In the genomic region with DNA sequence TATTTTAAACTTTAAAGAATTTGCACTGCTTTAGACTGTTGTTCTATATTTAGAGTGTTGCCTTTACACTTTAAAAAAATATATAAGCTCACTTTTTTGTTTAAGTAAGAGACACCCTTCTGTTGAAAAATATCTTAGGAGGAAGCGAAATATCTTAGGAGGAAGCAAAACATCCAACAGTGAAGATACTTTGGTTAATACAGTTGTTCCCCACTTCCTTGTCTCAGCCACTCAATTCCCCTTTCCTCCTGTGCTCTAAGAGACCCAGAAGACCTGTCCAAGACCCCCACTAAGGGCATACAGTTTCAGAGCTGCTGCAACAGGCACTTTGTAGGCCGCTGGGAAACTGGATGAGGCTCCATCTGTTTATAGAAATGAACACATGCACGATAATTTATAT, we compare ENCODE assay signal across 15 cellular contexts. TPM values are rescaled to one million over a fixed set of nuclear protein-coding genes. Genes with fewer than 3 reads are reported as not detected.
DNase-seq lines count a peak whose midpoint lies in the region; ATAC-seq lines count a peak whose summit lies in the region.
"Had no signal": no experiment of that assay in that cellular context is flagged by ENCODE, and none has a peak within 500 bp of the region (broad histone marks: within the 10 kb centered on the region; RNA-seq: fewer than 3 reads in every experiment).

No MANE protein-coding gene starts in this region.

- H3K27ac Mint-ChIP-seq in stimulated activated effector memory CD8-positive, alpha-beta T cell treated with anti-CD3 and anti-CD28 coated beads, Interleukin-12 subunit alpha, Interleukin-12 subunit beta, amount 100 ng/mL, for 72 hours: peak overlapping the region; percentile 32
- no peak overlapping the region for H3K27ac Mint-ChIP-seq in activated CD4-positive, alpha-beta memory T cell treated with anti-CD3 and anti-CD28 coated beads, Interleukin-2, amount 10 ng/mL, durations not matched to agents 7 days and 5 days
- H3K27ac Mint-ChIP-seq: activated naive CD4-positive, alpha-beta T cell treated with anti-CD3 and anti-CD28 coated beads, Interleukin-2, amount 50 U/mL, for 24 hours had no signal

- no peaks in the 10 kb centered on the region for H3K27me3 Mint-ChIP-seq in activated CD4-positive, alpha-beta memory T cell treated with anti-CD3 and anti-CD28 coated beads, Interleukin-2, amount 10 ng/mL, durations not matched to agents 7 days and 5 days
- no peaks in the 10 kb centered on the region for H3K27me3 Mint-ChIP-seq in activated T-cell treated with anti-CD3 and anti-CD28 coated beads, Interleukin-2, amount 50 U/mL, for 4 hours (ENCODE audit: low read depth)
- H3K27me3 Mint-ChIP-seq: activated naive CD4-positive, alpha-beta T cell treated with anti-CD3 and anti-CD28 coated beads, Interleukin-2, amount 50 U/mL, for 24 hours; CD4-positive, alpha-beta memory T cell had no signal

- in situ Hi-C loops in ACHN (cut with HindIII; ENCODE audit: low pct_ligation_motif_present, low pct_unique_long_range_greater_than_20kb, low sequenced_read_pairs): no loop called here

- peak; percentile 53 for DNase-seq in SKM-1 (lab: John Stamatoyannopoulos, UW; ENCODE audit: unreplicated experiment)
- no peak for DNase-seq in stimulated activated effector memory CD8-positive, alpha-beta T cell treated with anti-CD3 and anti-CD28 coated beads, Interleukin-12 subunit alpha, Interleukin-12 subunit beta, amount 100 ng/mL, for 72 hours (ENCODE audit: low spot score in 2 of 2)
- DNase-seq in activated CD4-positive, alpha-beta memory T cell treated with anti-CD3 and anti-CD28 coated beads, Interleukin-2, amount 10 ng/mL, durations not matched to agents 7 days and 5 days: no peak
- DNase-seq in activated T-cell treated with anti-CD3 and anti-CD28 coated beads, Interleukin-2, amount 50 U/mL, for 4 hours: no peak
- DNase-seq in ACHN: no peak
- DNase-seq: heart left ventricle, NCI-H446 treated with DMSO at 0.1 percent for 48 hours, pancreas, PC-9 had no signal

- H3K36me3 Mint-ChIP-seq in stimulated activated effector memory CD8-positive, alpha-beta T cell treated with anti-CD3 and anti-CD28 coated beads, Interleukin-12 subunit alpha, Interleukin-12 subunit beta, amount 100 ng/mL, for 72 hours: peaks cover 28% of the 10 kb centered on the region
- peaks cover 5% of the 10 kb centered on the region for H3K36me3 Mint-ChIP-seq in activated CD4-positive, alpha-beta memory T cell treated with anti-CD3 and anti-CD28 coated beads, Interleukin-2, amount 10 ng/mL, durations not matched to agents 7 days and 5 days (ENCODE audit: low read depth)
- H3K36me3 Mint-ChIP-seq in activated T-cell treated with anti-CD3 and anti-CD28 coated beads, Interleukin-2, amount 50 U/mL, for 4 hours (ENCODE audit: insufficient read depth): peaks cover 7% of the 10 kb centered on the region
- H3K36me3 Mint-ChIP-seq: activated naive CD4-positive, alpha-beta T cell treated with anti-CD3 and anti-CD28 coated beads, Interleukin-2, amount 50 U/mL, for 24 hours; brain had no signal

- no peak overlapping the region for H3K4me3 Mint-ChIP-seq in stimulated activated effector memory CD8-positive, alpha-beta T cell treated with anti-CD3 and anti-CD28 coated beads, Interleukin-12 subunit alpha, Interleukin-12 subunit beta, amount 100 ng/mL, for 72 hours
- no peak overlapping the region for H3K4me3 Mint-ChIP-seq in activated CD4-positive, alpha-beta memory T cell treated with anti-CD3 and anti-CD28 coated beads, Interleukin-2, amount 10 ng/mL, durations not matched to agents 7 days and 5 days
- H3K4me3 Mint-ChIP-seq in activated T-cell treated with anti-CD3 and anti-CD28 coated beads, Interleukin-2, amount 50 U/mL, for 4 hours: no peak overlapping the region
- H3K4me3 Mint-ChIP-seq: activated naive CD4-positive, alpha-beta T cell treated with anti-CD3 and anti-CD28 coated beads, Interleukin-2, amount 50 U/mL, for 24 hours had no signal

- ATAC-seq in GM21390 (IDR thresholded peaks at IDR 0.05; ENCODE audit: unreplicated experiment) (peak; percentile 39), HG03378 (IDR thresholded peaks at IDR 0.05; ENCODE audit: unreplicated experiment) (peak; percentile 37)
- ATAC-seq in stimulated activated effector memory CD8-positive, alpha-beta T cell treated with anti-CD3 and anti-CD28 coated beads, Interleukin-12 subunit alpha, Interleukin-12 subunit beta, amount 100 ng/mL, for 72 hours: no peak
- ATAC-seq in activated T-cell treated with anti-CD3 and anti-CD28 coated beads, Interleukin-2, amount 50 U/mL, for 4 hours: no peak
- ATAC-seq: heart left ventricle, pancreas had no signal

- POLR2A ChIA-PET in activated CD4-positive, alpha-beta memory T cell treated with anti-CD3 and anti-CD28 coated beads, Interleukin-2, amount 10 ng/mL, durations not matched to agents 7 days and 5 days (lab: Charles Lee): interaction anchor here (1.3 kb wide), 1 partner anchor 12 kb away, joined by 3 read pairs; no protein-coding TSS in a partner anchor

- peaks cover 39% of the 10 kb centered on the region for H3K4me1 Mint-ChIP-seq in stimulated activated effector memory CD8-positive, alpha-beta T cell treated with anti-CD3 and anti-CD28 coated beads, Interleukin-12 subunit alpha, Interleukin-12 subunit beta, amount 100 ng/mL, for 72 hours
- peaks cover 36% of the 10 kb centered on the region for H3K4me1 Mint-ChIP-seq in activated CD4-positive, alpha-beta memory T cell treated with anti-CD3 and anti-CD28 coated beads, Interleukin-2, amount 10 ng/mL, durations not matched to agents 7 days and 5 days
- H3K4me1 Mint-ChIP-seq in activated T-cell treated with anti-CD3 and anti-CD28 coated beads, Interleukin-2, amount 50 U/mL, for 4 hours (ENCODE audit: low read depth): peaks cover 35% of the 10 kb centered on the region

- no peaks in the 10 kb centered on the region for H3K9me3 Mint-ChIP-seq in stimulated activated effector memory CD8-positive, alpha-beta T cell treated with anti-CD3 and anti-CD28 coated beads, Interleukin-12 subunit alpha, Interleukin-12 subunit beta, amount 100 ng/mL, for 72 hours
- H3K9me3 Mint-ChIP-seq in activated CD4-positive, alpha-beta memory T cell treated with anti-CD3 and anti-CD28 coated beads, Interleukin-2, amount 10 ng/mL, durations not matched to agents 7 days and 5 days: no peaks in the 10 kb centered on the region
- H3K9me3 Mint-ChIP-seq in activated T-cell treated with anti-CD3 and anti-CD28 coated beads, Interleukin-2, amount 50 U/mL, for 4 hours: no peaks in the 10 kb centered on the region
- H3K9me3 Mint-ChIP-seq: activated naive CD4-positive, alpha-beta T cell treated with anti-CD3 and anti-CD28 coated beads, Interleukin-2, amount 50 U/mL, for 24 hours; CD4-positive, alpha-beta memory T cell had no signal

- CTCF ChIA-PET in activated CD4-positive, alpha-beta memory T cell treated with anti-CD3 and anti-CD28 coated beads, Interleukin-2, amount 10 ng/mL, durations not matched to agents 7 days and 5 days (lab: Charles Lee): interaction anchor here (0.7 to 3.1 kb wide), 5 partner anchors 8 to 39 kb away, joined by 4 to 30 read pairs (median 6); no protein-coding TSS in a partner anchor

RNA-seq across cellular contexts. Expression of a gene that starts 5.8 kb away (rescaled TPM):
- total RNA-seq in activated CD4-positive, alpha-beta memory T cell treated with anti-CD3 and anti-CD28 coated beads, Interleukin-2, amount 10 ng/mL, durations not matched to agents 7 days and 5 days: 10 to 100 TPM in 1 of 2 experiments, 1 to 10 TPM in 1; 9.3 to 11.2 TPM
- 10 to 100 TPM; 17.0 to 22.6 (median 17.4) TPM for total RNA-seq in activated T-cell treated with anti-CD3 and anti-CD28 coated beads, Interleukin-2, amount 50 U/mL, for 4 hours

RNA-seq across cellular contexts. Expression of a gene that starts 26.5 kb away (rescaled TPM):
- 1 to 10 TPM; 8.5 to 9.6 TPM for total RNA-seq in activated CD4-positive, alpha-beta memory T cell treated with anti-CD3 and anti-CD28 coated beads, Interleukin-2, amount 10 ng/mL, durations not matched to agents 7 days and 5 days
- 1 to 10 TPM; 3.0 to 9.5 (median 6.8) TPM for total RNA-seq in activated T-cell treated with anti-CD3 and anti-CD28 coated beads, Interleukin-2, amount 50 U/mL, for 4 hours
- total RNA-seq: mononuclear cell, PC-9 had no signal

Comparison
In these comparisons a context has a peak if more than half of its experiments do, and no peak if none do; other contexts are left out.
1. ATAC-seq: peak in GM21390 (single experiment) and HG03378 (single experiment); none in stimulated activated effector memory CD8-positive, alpha-beta T cell treated with anti-CD3 and anti-CD28 coated beads, Interleukin-12 subunit alpha, Interleukin-12 subunit beta, amount 100 ng/mL, for 72 hours (single experiment) and activated T-cell treated with anti-CD3 and anti-CD28 coated beads, Interleukin-2, amount 50 U/mL, for 4 hours (0 of 2).